In genomic region chr3:188295876-188296275, GRCh38 we compare ENCODE assay signal across 15 cellular contexts.
DNase-seq lines count a peak whose midpoint lies in the region; ATAC-seq, FAIRE-seq and TF ChIP-seq lines count a peak whose summit lies in the region.
"Had no signal": no experiment of that assay in that cellular context is flagged by ENCODE, and none has a peak within 500 bp of the region (broad histone marks: within the 10 kb centered on the region; RNA-seq: fewer than 3 reads in every experiment).

No MANE protein-coding gene starts in this region.

- TF ChIP-seq POLR2A in tibial nerve (IDR thresholded peaks at IDR 0.05): no peak

- peaks cover 18% of the 10 kb centered on the region for H3K36me3 Mint-ChIP-seq in activated T-cell treated with anti-CD3 and anti-CD28 coated beads, Interleukin-2, amount 50 U/mL, for 24 hours (ENCODE audit: low read depth)
- H3K36me3 Mint-ChIP-seq in activated T-cell treated with anti-CD3 and anti-CD28 coated beads, Interleukin-2, amount 50 U/mL, for 4 hours (ENCODE audit: insufficient read depth): peaks cover 12% of the 10 kb centered on the region

- no peak overlapping the region for H3K4me3 ChIP-seq in bronchial epithelial cell (ENCODE audit: low read depth, low read length)
- no peak overlapping the region for H3K4me3 ChIP-seq in muscle layer of duodenum (ENCODE audit: low read depth in 1 of 2, low read length in 2 of 2)
- H3K4me3 ChIP-seq in tibial nerve: no peak overlapping the region

- H3K4me1 ChIP-seq in muscle layer of duodenum (ENCODE audit: control insufficient read depth in 1 of 2, insufficient read depth in 2 of 2, low read length in 2 of 2): peaks cover 3 to 49% of the 10 kb centered on the region in 2 donors
- H3K4me1 ChIP-seq in tibial nerve: peaks cover 0 to 62% (median 39%) of the 10 kb centered on the region in 4 donors

- no peak overlapping the region for H3K4me3 Mint-ChIP-seq in activated T-cell treated with anti-CD3 and anti-CD28 coated beads, Interleukin-2, amount 50 U/mL, for 24 hours
- no peak overlapping the region for H3K4me3 Mint-ChIP-seq in activated T-cell treated with anti-CD3 and anti-CD28 coated beads, Interleukin-2, amount 50 U/mL, for 4 hours
- H3K4me3 Mint-ChIP-seq: endodermal cell had no signal

- peaks cover 2% of the 10 kb centered on the region for H3K9me3 Mint-ChIP-seq in activated T-cell treated with anti-CD3 and anti-CD28 coated beads, Interleukin-2, amount 50 U/mL, for 24 hours
- H3K9me3 Mint-ChIP-seq in activated T-cell treated with anti-CD3 and anti-CD28 coated beads, Interleukin-2, amount 50 U/mL, for 4 hours: peaks cover 4% of the 10 kb centered on the region
- H3K9me3 Mint-ChIP-seq: endodermal cell had no signal

- FAIRE-seq in bronchial epithelial cell (lab: Jason Lieb, UNC): no peak

- H3K9me3 ChIP-seq in muscle layer of duodenum (ENCODE audit: control insufficient read depth in 1 of 2, low read length in 2 of 2) (no peaks in the 10 kb centered on the region), tibial nerve (no peaks in the 10 kb centered on the region)

- no peaks in the 10 kb centered on the region for H3K27me3 Mint-ChIP-seq in activated T-cell treated with anti-CD3 and anti-CD28 coated beads, Interleukin-2, amount 50 U/mL, for 24 hours
- H3K27me3 Mint-ChIP-seq in activated T-cell treated with anti-CD3 and anti-CD28 coated beads, Interleukin-2, amount 50 U/mL, for 4 hours (ENCODE audit: low read depth): no peaks in the 10 kb centered on the region

- TF ChIP-seq CTCF in bronchial epithelial cell (IDR thresholded peaks at IDR 0.05; ENCODE audit: insufficient read depth, low read length, severe bottlenecking): no peak
- TF ChIP-seq CTCF in tibial nerve (IDR thresholded peaks at IDR 0.05): no peak

- peaks cover 89% of the 10 kb centered on the region for H3K4me1 Mint-ChIP-seq in activated T-cell treated with anti-CD3 and anti-CD28 coated beads, Interleukin-2, amount 50 U/mL, for 24 hours (ENCODE audit: low read depth)
- H3K4me1 Mint-ChIP-seq in activated T-cell treated with anti-CD3 and anti-CD28 coated beads, Interleukin-2, amount 50 U/mL, for 4 hours (ENCODE audit: low read depth): peaks cover 74% of the 10 kb centered on the region

- 93 to 94% methylated on average over 3 of the region's 3 CpGs for WGBS in tibial nerve, 2 donors

- peak overlapping the region; percentile 79 for H3K27ac Mint-ChIP-seq in activated T-cell treated with anti-CD3 and anti-CD28 coated beads, Interleukin-2, amount 50 U/mL, for 24 hours
- H3K27ac Mint-ChIP-seq: endodermal cell had no signal

- no peak for TF ChIP-seq EP300 in tibial nerve (IDR thresholded peaks at IDR 0.05)

- H3K27ac ChIP-seq in muscle layer of duodenum (ENCODE audit: low read length): peak overlapping the region; percentile 93
- H3K27ac ChIP-seq in tibial nerve: peak overlapping the region in 3 of 4 donors; percentile 66 to 79 (median 76)
- H3K27ac ChIP-seq: HL-60 had no signal

- ATAC-seq in activated T-cell treated with anti-CD3 and anti-CD28 coated beads, Interleukin-2, amount 50 U/mL, for 4 hours: no peak
- no peak for ATAC-seq in HG03039 (IDR thresholded peaks at IDR 0.05; ENCODE audit: unreplicated experiment)

- H3K36me3 ChIP-seq in bronchial epithelial cell (ENCODE audit: control insufficient read depth, insufficient read depth, low read length) (peaks cover 1% of the 10 kb centered on the region), muscle layer of duodenum (ENCODE audit: control insufficient read depth in 1 of 2, insufficient read depth in 2 of 2, low read length in 2 of 2) (no peaks in the 10 kb centered on the region), tibial nerve (no peaks in the 10 kb centered on the region)

- DNase-seq in activated T-cell treated with anti-CD3 and anti-CD28 coated beads, Interleukin-2, amount 50 U/mL, for 24 hours: no peak
- no peak for DNase-seq in activated T-cell treated with anti-CD3 and anti-CD28 coated beads, Interleukin-2, amount 50 U/mL, for 4 hours
- DNase-seq in bronchial epithelial cell (ENCODE audit: low read depth) (peak; percentile 40), tibial nerve (ENCODE audit: low spot score in 2 of 2) (no peak), pons (ENCODE audit: low spot score) (no peak), NCI-H748 (lab: John Stamatoyannopoulos, UW; ENCODE audit: unreplicated experiment) (no peak)
- DNase-seq: activated CD4-positive, alpha-beta T cell treated with anti-CD3 and anti-CD28 coated beads, Interleukin-2, amount 50 U/mL, for 1 hour; DND-41; endodermal cell; NCI-H1092; NCI-H524 treated with DMSO at 0.1 percent for 48 hours; posterior cingulate gyrus had no signal

- H3K27me3 ChIP-seq in bronchial epithelial cell (ENCODE audit: control insufficient read depth, insufficient read depth, low read length): no peaks in the 10 kb centered on the region
- no peaks in the 10 kb centered on the region for H3K27me3 ChIP-seq in muscle layer of duodenum (ENCODE audit: low read depth, low read length)
- H3K27me3 ChIP-seq in tibial nerve: no peaks in the 10 kb centered on the region
